21 cellular contexts compared by ENCODE assay signal in the genomic region with DNA sequence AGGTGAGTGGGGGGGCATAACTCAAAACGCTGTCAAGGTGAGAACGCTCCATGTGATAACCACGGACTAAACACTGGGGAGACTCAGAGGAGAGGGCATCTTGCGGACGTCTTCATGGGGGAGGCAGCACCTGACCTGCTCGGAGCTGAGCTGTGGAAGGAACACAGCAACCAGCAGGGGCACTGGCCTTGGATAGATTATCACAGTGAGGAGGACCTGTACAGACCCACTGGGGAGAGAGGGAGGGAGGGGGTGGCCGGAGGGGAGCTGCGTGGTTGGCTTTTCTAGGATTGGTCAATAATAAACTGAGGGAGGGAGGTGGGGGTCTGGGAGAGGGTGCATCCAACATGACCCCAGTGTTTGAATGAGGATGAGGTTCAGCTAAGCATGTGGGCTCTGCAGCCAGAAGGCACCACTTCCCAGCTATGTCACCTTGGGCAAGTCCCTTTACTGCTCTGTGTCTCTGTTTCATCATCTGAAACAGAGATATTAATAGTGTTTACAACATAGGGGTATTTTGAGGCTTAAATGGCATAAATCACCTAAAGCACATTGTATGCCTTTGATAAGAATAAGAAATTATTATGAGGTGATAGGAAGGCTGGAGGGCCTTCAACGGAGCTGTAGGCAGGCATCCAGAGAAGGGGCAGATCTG.
"Had no signal": no experiment of that assay in that cellular context is flagged by ENCODE, and none has a peak within 500 bp of the region (broad histone marks: within the 10 kb centered on the region; RNA-seq: fewer than 3 reads in every experiment).

No MANE protein-coding gene starts in this region.

- H3K27ac ChIP-seq: brain microvascular endothelial cell, ovary, psoas muscle, right atrium auricular region, spleen, thoracic aorta, upper lobe of left lung had no signal

- H3K27me3 ChIP-seq: brain microvascular endothelial cell, ovary, right atrium auricular region, upper lobe of left lung had no signal

- H3K9me3 ChIP-seq: ovary, psoas muscle, thoracic aorta, upper lobe of left lung had no signal

- FAIRE-seq: TTC549 had no signal

- H3K4me1 Mint-ChIP-seq: activated T-helper 17 cell treated with anti-CD3 and anti-CD28 coated beads, Interleukin-2, amount 50 U/mL, for 72 hours; natural killer cell had no signal

- H3K4me3 Mint-ChIP-seq: activated T-helper 17 cell treated with anti-CD3 and anti-CD28 coated beads, Interleukin-2, amount 50 U/mL, for 72 hours; dendritic cell treated with granulocyte-macrophage colony-stimulating factor and Interleukin-4, amounts not matched to agents 40 ng/mL and 50 ng/mL, for 4 days; natural killer cell had no signal

- H3K27ac Mint-ChIP-seq: activated naive CD4-positive, alpha-beta T cell treated with anti-CD3 and anti-CD28 coated beads, Interleukin-2, amount 50 U/mL, for 72 hours; activated T-helper 17 cell treated with anti-CD3 and anti-CD28 coated beads, Interleukin-2, amount 50 U/mL, for 72 hours; dendritic cell treated with granulocyte-macrophage colony-stimulating factor and Interleukin-4, amounts not matched to agents 40 ng/mL and 50 ng/mL, for 4 days; natural killer cell had no signal

- H3K9me3 Mint-ChIP-seq: activated T-helper 17 cell treated with anti-CD3 and anti-CD28 coated beads, Interleukin-2, amount 50 U/mL, for 72 hours; dendritic cell treated with granulocyte-macrophage colony-stimulating factor and Interleukin-4, amounts not matched to agents 40 ng/mL and 50 ng/mL, for 4 days; natural killer cell had no signal

- H3K4me3 ChIP-seq: ovary, psoas muscle, right atrium auricular region, spleen, thoracic aorta, upper lobe of left lung had no signal

- H3K4me1 ChIP-seq: psoas muscle, right atrium auricular region, spleen, upper lobe of left lung had no signal

- H3K36me3 Mint-ChIP-seq: activated naive CD4-positive, alpha-beta T cell treated with anti-CD3 and anti-CD28 coated beads, Interleukin-2, amount 50 U/mL, for 72 hours; natural killer cell had no signal

- DNase-seq: activated T-cell treated with anti-CD3 and anti-CD28 coated beads, Interleukin-2, amount 50 U/mL, for 1 hour; aorta; brain microvascular endothelial cell; effector CD8-positive, alpha-beta T cell; foreskin melanocyte; hippocampal formation; left ventricle myocardium superior; midbrain; natural killer cell; ovary; psoas muscle; spleen; stimulated activated CD4-positive, alpha-beta T cell treated with anti-CD3 and anti-CD28 coated beads, Interleukin-4, amount 100 ng/mL, for 1 hour; stimulated activated naive CD4-positive, alpha-beta T cell treated with Interleukin-2 at 50 U/mL for 16 hours had no signal

- H3K36me3 ChIP-seq: brain microvascular endothelial cell, ovary, right atrium auricular region, spleen, thoracic aorta, upper lobe of left lung had no signal
